In the genomic region with DNA sequence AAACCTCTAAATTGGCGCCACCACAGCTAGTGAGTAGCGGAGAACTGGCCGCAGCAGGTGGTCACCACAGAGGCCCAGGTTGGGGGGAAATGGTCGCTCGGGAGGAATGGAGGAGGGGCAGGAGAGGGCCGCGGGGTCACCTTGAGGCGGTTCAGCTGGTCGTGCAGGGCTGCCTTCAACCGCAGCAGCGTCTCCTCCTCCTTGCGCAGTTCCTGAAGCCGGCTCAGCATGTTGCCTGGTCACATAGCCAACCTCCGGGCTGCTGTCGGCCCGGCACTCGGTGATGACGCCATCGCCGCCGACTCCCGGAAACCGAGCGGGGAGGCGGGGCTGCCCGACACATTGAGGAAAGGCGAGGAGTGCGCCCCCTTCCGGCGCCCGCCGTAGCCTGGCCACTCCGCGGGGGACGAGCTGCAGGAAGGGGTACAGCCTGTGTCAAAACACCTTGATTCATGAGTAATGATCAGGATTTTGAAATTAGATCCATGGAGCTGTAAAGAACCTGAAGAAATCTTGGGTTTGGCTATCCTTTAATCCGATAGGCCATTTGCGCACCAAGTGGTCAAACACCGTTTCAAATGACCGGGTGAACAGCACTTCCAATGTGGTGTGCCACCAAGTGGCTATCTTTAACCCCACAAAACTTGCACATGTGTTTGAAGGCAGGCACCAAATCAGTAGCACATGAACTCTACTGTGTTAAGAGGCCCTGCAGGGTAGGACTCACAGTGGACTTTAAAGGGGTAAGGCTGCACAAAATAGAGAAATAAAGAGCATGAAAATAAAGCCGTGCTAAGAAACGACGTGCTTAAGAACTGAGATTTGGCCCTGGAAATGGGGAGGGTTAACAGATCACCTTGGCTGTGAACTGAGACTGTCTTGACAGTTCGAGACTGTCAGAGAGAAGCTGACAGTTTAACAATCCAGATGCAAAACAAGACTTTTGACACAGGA, we compare ENCODE assay signal across 8 cellular contexts. TPM values are rescaled to one million over a fixed set of nuclear protein-coding genes. Genes with fewer than 3 reads are reported as not detected.
DNase-seq lines count a peak whose midpoint lies in the region; ATAC-seq, FAIRE-seq and TF ChIP-seq lines count a peak whose summit lies in the region.

A gene with protein sequence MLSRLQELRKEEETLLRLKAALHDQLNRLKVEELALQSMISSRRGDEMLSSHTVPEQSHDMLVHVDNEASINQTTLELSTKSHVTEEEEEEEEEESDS (minus strand): TSS at position 261 of the 954 bp plus-strand sequence. CDS start 31 bp downstream, at position 230.

- TF ChIP-seq CTCF in AG10803 (conservative IDR thresholded peaks at IDR 0.05; ENCODE audit: low read length) (peak; percentile 85), keratinocyte (optimal IDR thresholded peaks at IDR 0.05 in 1 of 3, IDR thresholded peaks at IDR 0.05 in 1 of 3, conservative IDR thresholded peaks at IDR 0.05 in 1 of 3; ENCODE audit: extremely low read depth in 1 of 3, insufficient read depth in 2 of 3, low read length in 3 of 3) (peak; percentile 88 to 98 (median 91))

- peaks cover 19% of the 10 kb centered on the region for H4K20me1 ChIP-seq in keratinocyte (ENCODE audit: control insufficient read depth, extremely low read depth, insufficient read depth, low read length)

- peak within 1 kb of the TSS; percentile 85 for H3K4me3 ChIP-seq in AG10803 (ENCODE audit: low read length)
- peak within 1 kb of the TSS; percentile 52 to 79 (median 73) for H3K4me3 ChIP-seq in keratinocyte (ENCODE audit: control insufficient read depth in 2 of 3, extremely low read depth in 1 of 3, insufficient read depth in 2 of 3, low read depth in 1 of 3, low read length in 3 of 3)

- in situ Hi-C loops in GM18951 (cut with MboI; ENCODE audit: low sequenced_read_pairs, unreplicated experiment) = no loop called here

- FAIRE-seq in keratinocyte (lab: Jason Lieb, UNC) = peak; percentile 5

- H2AFZ ChIP-seq in keratinocyte (ENCODE audit: control insufficient read depth, low read length) = no peak within 1 kb of the TSS

- dilution Hi-C loops in keratinocyte (cut with MboI; ENCODE audit: extremely low pct_ligation_motif_present, low sequenced_read_pairs) = no loop called here

- H3K9me3 ChIP-seq in keratinocyte (ENCODE audit: control insufficient read depth, low read depth, low read length) = no peaks in the 10 kb centered on the region

- H3K27ac ChIP-seq in keratinocyte (ENCODE audit: control insufficient read depth, insufficient read depth, low read length) = peak within 1 kb of the TSS; percentile 61

- peaks cover 26 to 44% of the 10 kb centered on the region in 2 experiments for H3K36me3 ChIP-seq in keratinocyte (ENCODE audit: control insufficient read depth in 2 of 2, extremely low read depth in 1 of 2, insufficient read depth in 2 of 2, low read length in 2 of 2)

- DNase-seq in AG10803 (ENCODE audit: low read depth) (peak; percentile 91), NCI-H446 treated with DMSO at 0.1 percent for 48 hours (lab: John Stamatoyannopoulos, UW) (peak; percentile 77), cerebellar cortex (ENCODE audit: low spot score) (peak; percentile 94), keratinocyte (ENCODE audit: low read depth, low spot score) (peak; percentile 75)
- DNase-seq in stimulated activated CD4-positive, alpha-beta T cell treated with anti-CD3 and anti-CD28 coated beads, Interleukin-15, amount 100 ng/mL, for 24 hours = peak; percentile 99

- peaks cover 10% of the 10 kb centered on the region for H3K4me1 ChIP-seq in keratinocyte (ENCODE audit: control insufficient read depth, extremely low read depth, insufficient read depth, low read length)

- peak within 1 kb of the TSS; percentile 76 for H3K9ac ChIP-seq in keratinocyte (ENCODE audit: control insufficient read depth, extremely low read depth, insufficient read depth, low read length)

- H3K27me3 ChIP-seq in keratinocyte (ENCODE audit: control insufficient read depth, extremely low read depth, insufficient read depth, low read length) = no peaks in the 10 kb centered on the region

- no peaks in the 10 kb centered on the region for H3K9me1 ChIP-seq in keratinocyte (ENCODE audit: control insufficient read depth, extremely low read depth, insufficient read depth, low read length)

- peaks cover 34% of the 10 kb centered on the region for H3K79me2 ChIP-seq in keratinocyte (ENCODE audit: control insufficient read depth, insufficient read depth, low read length)

- H3K4me2 ChIP-seq in keratinocyte (ENCODE audit: control insufficient read depth, extremely low read depth, insufficient read depth, low read depth, low read length) = peak within 1 kb of the TSS; percentile 86

- TF ChIP-seq POLR2A in GM18951 (IDR thresholded peaks at IDR 0.05; ENCODE audit: extremely low read depth, insufficient read depth, insufficient read length) = peak; percentile 80

- ATAC-seq in HG03280 (IDR thresholded peaks at IDR 0.05; ENCODE audit: unreplicated experiment) = peak; percentile 83
- peak; percentile 83 to 86 for ATAC-seq in activated CD4-positive, CD25-positive, alpha-beta regulatory T cell treated with anti-CD3 and anti-CD28 coated beads, Interleukin-2, amount 50 U/mL, for 24 hours

RNA-seq across cellular contexts. Expression of the gene that starts here (rescaled TPM):
- polyA plus RNA-seq in keratinocyte = 9.6 to 20.6 TPM (median 16.1 TPM) in 3 replicates
- polyA plus RNA-seq in keratinocyte (2011; ENCODE audit: low read depth) = 14.1 TPM
- polyA plus RNA-seq in keratinocyte (2011; cell fraction: cytosol; rRNA removed) = 15.9 and 17.5 TPM in 2 replicates
- polyA plus RNA-seq in keratinocyte (2011; cell fraction: nucleus; rRNA removed) = 6.5 and 7.5 TPM in 2 replicates
- polyA plus RNA-seq in keratinocyte (2012; ENCODE audit: low replicate concordance) = 11.8 and 22.9 TPM in 2 replicates
- 1.8 to 9.0 TPM (median 7.2 TPM) in 3 replicates for polyA minus RNA-seq in keratinocyte
- polyA minus RNA-seq in keratinocyte (2011; cell fraction: cytosol; rRNA and poly(A)+ RNA removed) = 7.9 TPM
- polyA minus RNA-seq in keratinocyte (2011; cell fraction: nucleus; rRNA and poly(A)+ RNA removed) = 0.93 and 1.6 TPM in 2 replicates

Comparison
In these comparisons a context has a peak if more than half of its experiments do, and no peak if none do; other contexts are left out.
1. Peak in every context shown above with its lines: DNase-seq, ATAC-seq, H3K4me3 ChIP-seq and H3K27ac ChIP-seq.